16 cellular contexts compared by ENCODE assay signal in genomic region chr4:145484240-145484846, GRCh38. TPM values are rescaled to one million over a fixed set of nuclear protein-coding genes. Genes with fewer than 3 reads are reported as not detected.
DNase-seq lines count a peak whose midpoint lies in the region; ATAC-seq and TF ChIP-seq lines count a peak whose summit lies in the region.
"Had no signal": no experiment of that assay in that cellular context is flagged by ENCODE, and none has a peak within 500 bp of the region (broad histone marks: within the 10 kb centered on the region; RNA-seq: fewer than 3 reads in every experiment).

No MANE protein-coding gene starts in this region.

- H3K27me3 ChIP-seq in AG04450 (ENCODE audit: control insufficient read depth, insufficient read depth, low read length) (no peaks in the 10 kb centered on the region), spleen (replicated peaks in 1 of 7) (peaks cover 0 to 84% (median 12%) of the 10 kb centered on the region in 7 donors), Peyer's patch (no peaks in the 10 kb centered on the region)

- no peak overlapping the region for H3K27ac ChIP-seq in AG04450 (ENCODE audit: low read depth, low read length)
- H3K27ac ChIP-seq in spleen, result peak overlapping the region in 2 of 8 donors; percentile 94 to 96
- H3K27ac ChIP-seq in Peyer's patch, result no peak overlapping the region

- intact Hi-C loops in spleen (cut with DNase I; ENCODE audit: low total_unique reads), result no loop called here

- peaks cover 10 to 93% (median 51%) of the 10 kb centered on the region in 6 donors for H3K4me1 ChIP-seq in spleen
- peaks cover 0 to 45% (median 0%) of the 10 kb centered on the region in 4 donors for H3K4me1 ChIP-seq in Peyer's patch

- 55 to 81% (median 62%) methylated on average over 2 of the region's 2 CpGs for whole genome bisulfite sequencing in spleen, 5 donors

- H3K9me3 ChIP-seq in AG04450 (ENCODE audit: control insufficient read depth, insufficient read depth, low read length) (no peaks in the 10 kb centered on the region), spleen (no peaks in the 10 kb centered on the region), Peyer's patch (no peaks in the 10 kb centered on the region)

- POLR2A ChIA-PET in AG04450 (lab: Yijun Ruan, JAX), result no interaction called here
- POLR2A ChIA-PET in HEK293T (lab: Yijun Ruan, JAX), result interaction anchor here (0.7 to 1.0 kb wide), 2 partner anchors 13 to 128 kb away, joined by 3 read pairs; no protein-coding TSS in a partner anchor

- CTCF ChIA-PET in AG04450 (lab: Charles Lee), result interaction anchor here (0.9 to 1.2 kb wide), 3 partner anchors 73 to 1612 kb away, joined by 3 to 7 read pairs (median 3); no protein-coding TSS in a partner anchor
- CTCF ChIA-PET in HEK293T (lab: Yijun Ruan, JAX), result interaction anchor here (0.6 to 1.0 kb wide), 3 partner anchors 13 to 125 kb away, joined by 3 read pairs; no protein-coding TSS in a partner anchor

- ATAC-seq in GM19452 (IDR thresholded peaks at IDR 0.05; ENCODE audit: unreplicated experiment) (no peak), HG03045 (IDR thresholded peaks at IDR 0.05; ENCODE audit: unreplicated experiment) (no peak)
- ATAC-seq: PC-3 had no signal

- TF ChIP-seq CTCF in AG04450 (IDR thresholded peaks at IDR 0.05; ENCODE audit: low read depth, low read length) (no peak), spleen (IDR thresholded peaks at IDR 0.05 in 8 of 11, conservative IDR thresholded peaks at IDR 0.05 in 3 of 11) (no peak), Peyer's patch (IDR thresholded peaks at IDR 0.05) (no peak)

- TF ChIP-seq POLR2A in spleen (IDR thresholded peaks at IDR 0.05) (no peak), Peyer's patch (IDR thresholded peaks at IDR 0.05) (no peak)

- H3K36me3 ChIP-seq in spleen, result no peaks in the 10 kb centered on the region
- no peaks in the 10 kb centered on the region for H3K36me3 ChIP-seq in Peyer's patch

- no peak for DNase-seq in AG04450 (ENCODE audit: low read depth, low spot score)
- DNase-seq in HEK293T (ENCODE audit: extremely low spot score), result peak; percentile 10
- DNase-seq in RKO (ENCODE audit: low spot score), result peak; percentile 16
- peak; percentile 44 for DNase-seq in left kidney (ENCODE audit: low read depth, low spot score)
- no peak for DNase-seq in spleen
- DNase-seq in Peyer's patch, result no peak
- DNase-seq: activated CD4-positive, CD25-positive, alpha-beta regulatory T cell; activated naive CD8-positive, alpha-beta T cell treated with anti-CD3 and anti-CD28 coated beads, Interleukin-2, amount 10 ng/mL, durations not matched to agents 7 days and 5 days; IMR-90; NCI-H2171; occipital lobe; PC-3; stimulated activated CD4-positive, alpha-beta T cell treated with anti-CD3 and anti-CD28 coated beads, Interleukin-15, amount 100 ng/mL, for 24 hours; trophoblast cell had no signal

- H3K4me3 ChIP-seq in AG04450 (ENCODE audit: low read depth, low read length) (peak overlapping the region; percentile 34), spleen (peak overlapping the region in 2 of 8 donors; percentile 82 to 83), Peyer's patch (peak overlapping the region in 1 of 4 donors; percentile 14)

TF ChIP-seq in HEK293T, 16 proteins besides CTCF, POLR2A, EP300 and RAD21:
- TF ChIP-seq BHLHE40 (IDR thresholded peaks at IDR 0.05; ENCODE audit: borderline replicate concordance) (no peak), PKNOX1 (IDR thresholded peaks at IDR 0.05) (peak; percentile 93), TARDBP (IDR thresholded peaks at IDR 0.05) (no peak), CTBP1 (IDR thresholded peaks at IDR 0.05; ENCODE audit: borderline replicate concordance) (peak; percentile 71; the same call in 1 of the 2 replicates)

RNA-seq across cellular contexts. Expression of gene SMAD1, which starts 2.7 kb away (rescaled TPM):
- polyA plus RNA-seq in AG04450 (2011; rRNA removed) (59.0 and 64.7 TPM in 2 replicates), spleen (1 to 10 TPM; 2.8 to 9.8 (median 3.5) TPM)
- 54.4 and 60.0 TPM in 2 replicates for polyA minus RNA-seq in AG04450 (2011; rRNA and poly(A)+ RNA removed)
- total RNA-seq in spleen (10 to 100 TPM; 20.4 to 48.2 (median 32.0) TPM), Peyer's patch (10 to 100 TPM; 29.7 to 49.0 (median 43.4) TPM)

Comparison
In these comparisons a context has a peak if more than half of its experiments do, and no peak if none do; other contexts are left out.
1. DNase-seq: peak in HEK293T (single experiment), RKO (single experiment) and left kidney (single experiment); none in AG04450 (single experiment), spleen (single experiment) and Peyer's patch (0 of 3).